Comparison of ENCODE assay signal across 11 cellular contexts in the genomic region with DNA sequence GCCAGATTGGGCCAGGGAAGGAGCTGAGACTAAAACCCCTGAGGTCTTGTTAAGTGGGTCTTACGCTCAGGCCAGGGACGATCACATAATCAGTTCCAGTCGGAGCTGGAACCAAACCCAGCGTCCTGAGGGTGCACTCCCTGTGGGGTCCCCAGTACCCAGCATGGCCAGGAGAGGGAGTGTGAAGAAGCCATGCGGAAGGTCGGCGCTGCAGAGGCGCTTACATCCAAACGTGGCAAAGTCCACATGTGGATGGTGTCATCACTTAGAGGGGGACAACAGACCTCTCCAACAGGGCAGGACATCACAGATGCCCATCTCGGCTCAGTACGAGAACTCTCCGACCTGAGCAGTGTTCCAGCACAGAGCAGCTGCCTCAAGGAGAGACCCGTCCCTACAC. TPM values are rescaled to one million over a fixed set of nuclear protein-coding genes. Genes with fewer than 3 reads are reported as not detected.
A peak's percentile ranks its signal among the peaks of the same experiment; 100 is the strongest.
DNase-seq lines count a peak whose midpoint lies in the region; ATAC-seq, FAIRE-seq and TF ChIP-seq lines count a peak whose summit lies in the region.
"Had no signal": no experiment of that assay in that cellular context is flagged by ENCODE, and none has a peak within 500 bp of the region (broad histone marks: within the 10 kb centered on the region; RNA-seq: fewer than 3 reads in every experiment).

No MANE protein-coding gene starts in this region.

- H3K4me3 ChIP-seq in AG04450 (ENCODE audit: low read depth, low read length), result no peak overlapping the region
- no peak overlapping the region for H3K4me3 ChIP-seq in astrocyte (ENCODE audit: insufficient read depth, low read depth, low read length)
- H3K4me3 ChIP-seq in HepG2 (replicated peaks in 1 of 3; ENCODE audit: insufficient read depth in 1 of 3, low read depth in 2 of 3, low read length in 3 of 3), result no peak overlapping the region
- no peak overlapping the region for H3K4me3 ChIP-seq in esophagus squamous epithelium

- POLR2A ChIA-PET in AG04450 (lab: Yijun Ruan, JAX) (no interaction called here), HepG2 (lab: Yijun Ruan, JAX) (interaction anchor here (2.0 to 2.5 kb wide), 3 partner anchors 11 to 17 kb away, joined by 5 to 14 read pairs (median 9); partner anchors contain the start of gene CYB5R3)

- no peak overlapping the region for H3K27ac ChIP-seq in AG04450 (ENCODE audit: low read depth, low read length)
- no peak overlapping the region for H3K27ac ChIP-seq in astrocyte (ENCODE audit: low read depth, low read length)
- peak overlapping the region; percentile 32 for H3K27ac ChIP-seq in HepG2 (ENCODE audit: extremely low read length, insufficient read depth, low read length)
- no peak overlapping the region for H3K27ac ChIP-seq in esophagus squamous epithelium

- peaks cover 12% of the 10 kb centered on the region for H3K4me1 Mint-ChIP-seq in astrocyte (ENCODE audit: low read depth, unreplicated experiment)

- H3K36me3 ChIP-seq in astrocyte (ENCODE audit: insufficient read depth, low read length) (peaks cover 17% of the 10 kb centered on the region), HepG2 (replicated peaks in 1 of 2; ENCODE audit: control insufficient read depth in 1 of 2, insufficient read depth in 2 of 2, low read length in 2 of 2) (peaks cover 52 to 87% of the 10 kb centered on the region in 2 experiments), esophagus squamous epithelium (peaks cover 38 to 99% (median 63%) of the 10 kb centered on the region in 3 donors)

- H2AFZ ChIP-seq in astrocyte (ENCODE audit: low read depth, low read length) (no peak overlapping the region), HepG2 (ENCODE audit: low read length) (no peak overlapping the region)

- DNase-seq in AG04450 (ENCODE audit: low read depth, low spot score) (no peak), GM13976 (ENCODE audit: low spot score) (peak; percentile 26), astrocyte (ENCODE audit: low read depth) (no peak), HepG2 (ENCODE audit: low spot score) (peak; percentile 47), NCI-H2107 (lab: John Stamatoyannopoulos, UW) (no peak), esophagus squamous epithelium (lab: John Stamatoyannopoulos, UW) (no peak), NCI-H1694 treated with DMSO at 0.1 percent for 48 hours (lab: John Stamatoyannopoulos, UW) (no peak)
- DNase-seq: activated CD8-positive, alpha-beta memory T cell treated with anti-CD3 and anti-CD28 coated beads, Interleukin-2, amount 50 U/mL, for 4 hours; CD8-positive, alpha-beta memory T cell; stimulated activated naive CD8-positive, alpha-beta T cell treated with anti-CD3 and anti-CD28 coated beads, Interleukin-15, amount 100 ng/mL, for 72 hours had no signal

- peaks cover 6% of the 10 kb centered on the region for H3K36me3 Mint-ChIP-seq in astrocyte (ENCODE audit: low read depth, unreplicated experiment)

- BruUV-seq in HepG2 (replicated peaks; lab: Mats Ljungman, UMichigan), result no TSS peak

- TF ChIP-seq POLR2A in HepG2 (IDR thresholded peaks at IDR 0.05; ENCODE audit: insufficient read depth in 1 of 2, low read depth in 2 of 2, low read length in 2 of 2), result no peak; a peak in 1 of 4 replicates
- TF ChIP-seq POLR2A in esophagus squamous epithelium (IDR thresholded peaks at IDR 0.05), result no peak

- H3K27me3 ChIP-seq in AG04450 (ENCODE audit: control insufficient read depth, insufficient read depth, low read length) (no peaks in the 10 kb centered on the region), astrocyte (ENCODE audit: insufficient read depth, low read length) (no peaks in the 10 kb centered on the region), HepG2 (ENCODE audit: control insufficient read depth in 1 of 2, insufficient read depth in 2 of 2, low read length in 2 of 2) (no peaks in the 10 kb centered on the region), esophagus squamous epithelium (no peaks in the 10 kb centered on the region)

- H3K9ac ChIP-seq in astrocyte (ENCODE audit: low read length), result no peak overlapping the region
- 0 out of 2 replicates have a peak overlapping the region, but pooled peaks have one; percentile 19 for H3K9ac ChIP-seq in HepG2 (ENCODE audit: insufficient read depth, low read depth, low read length)

- intact Hi-C loops in HepG2 (cut with micrococcal nuclease; ENCODE audit: unreplicated experiment) (no loop called here), esophagus squamous epithelium (cut with DNase I) (no loop called here)

- no peaks in the 10 kb centered on the region for H3K27me3 Mint-ChIP-seq in astrocyte (ENCODE audit: low read depth, unreplicated experiment)
- H3K27me3 Mint-ChIP-seq: CD8-positive, alpha-beta memory T cell; stimulated activated naive CD8-positive, alpha-beta T cell treated with anti-CD3 and anti-CD28 coated beads, Interleukin-15, amount 100 ng/mL, for 72 hours had no signal

- in situ Hi-C loops in GM13976 (cut with MboI; ENCODE audit: low sequenced_read_pairs, unreplicated experiment), result no loop called here
- in situ Hi-C loops in HepG2 (cut with HindIII; ENCODE audit: extremely low pct_ligation_motif_present, low pct_unique_long_range_greater_than_20kb), result no loop called here

- H4K20me1 ChIP-seq in astrocyte (ENCODE audit: insufficient read depth, low read length) (peaks cover 26% of the 10 kb centered on the region), HepG2 (ENCODE audit: insufficient read depth, low read length) (peaks cover 32% of the 10 kb centered on the region)

- no peaks in the 10 kb centered on the region; the same call in 1 of the 2 replicates for H3K9me3 ChIP-seq in AG04450 (ENCODE audit: control insufficient read depth, insufficient read depth, low read length)
- H3K9me3 ChIP-seq in astrocyte (ENCODE audit: insufficient read depth, low read depth, low read length), result no peaks in the 10 kb centered on the region
- H3K9me3 ChIP-seq in HepG2 (ENCODE audit: low read length), result no peaks in the 10 kb centered on the region
- no peaks in the 10 kb centered on the region for H3K9me3 ChIP-seq in esophagus squamous epithelium

- TF ChIP-seq EP300 in HepG2 (IDR thresholded peaks at IDR 0.05; ENCODE audit: low read depth in 2 of 2, low read length in 2 of 2), result no peak
- no peak for TF ChIP-seq EP300 in HepG2 (CRISPR knock-in tag; IDR thresholded peaks at IDR 0.05; ENCODE audit: borderline replicate concordance)

- H3K9me3 Mint-ChIP-seq in astrocyte (ENCODE audit: unreplicated experiment), result no peaks in the 10 kb centered on the region
- H3K9me3 Mint-ChIP-seq: CD8-positive, alpha-beta memory T cell; stimulated activated naive CD8-positive, alpha-beta T cell treated with anti-CD3 and anti-CD28 coated beads, Interleukin-15, amount 100 ng/mL, for 72 hours had no signal

- WGBS in HepG2 (ENCODE audit: low lambda C conversion rate), result 90% methylated on average over 8 of the region's 13 CpGs
- 86 to 100% methylated on average over 1 to 11 of the region's 13 CpGs for WGBS in esophagus squamous epithelium, 2 donors

- H3K79me2 ChIP-seq in astrocyte (ENCODE audit: insufficient read depth, low read length), result peaks cover 25% of the 10 kb centered on the region
- H3K79me2 ChIP-seq in HepG2 (ENCODE audit: insufficient read depth, low read length), result peaks cover 19% of the 10 kb centered on the region

- ATAC-seq in HepG2, result peak; percentile 62
- ATAC-seq in GM21423 (IDR thresholded peaks at IDR 0.05; ENCODE audit: unreplicated experiment), result no peak
- ATAC-seq: stimulated activated naive CD8-positive, alpha-beta T cell treated with anti-CD3 and anti-CD28 coated beads, Interleukin-15, amount 100 ng/mL, for 72 hours had no signal

- FAIRE-seq in astrocyte (lab: Jason Lieb, UNC) (no peak), HepG2 (lab: Jason Lieb, UNC) (no peak)

- no peak overlapping the region for H3K27ac Mint-ChIP-seq in astrocyte (ENCODE audit: unreplicated experiment)

- TF ChIP-seq CTCF in AG04450 (IDR thresholded peaks at IDR 0.05; ENCODE audit: low read depth, low read length) (peak; percentile 46), GM13976 (IDR thresholded peaks at IDR 0.05; ENCODE audit: borderline replicate concordance, control extremely low read depth, extremely low read depth, insufficient read depth, missing control alignments) (no peak), astrocyte (IDR thresholded peaks at IDR 0.05; ENCODE audit: insufficient read depth, low read depth, low read length) (peak; percentile 19), HepG2 (CRISPR knock-in tag; IDR thresholded peaks at IDR 0.05) (peak; percentile 49; the same call in 1 of the 2 replicates), esophagus squamous epithelium (IDR thresholded peaks at IDR 0.05) (peak in 2 of 6 experiments; percentile 14 to 33)

- H3K4me1 ChIP-seq in astrocyte (ENCODE audit: insufficient read depth, low read length) (peaks cover 21% of the 10 kb centered on the region), HepG2 (ENCODE audit: insufficient read depth, low read length) (peaks cover 24% of the 10 kb centered on the region), esophagus squamous epithelium (peaks cover 0 to 42% (median 19%) of the 10 kb centered on the region in 3 donors)

- TF ChIP-seq RAD21 in HepG2 (CRISPR knock-in tag; IDR thresholded peaks at IDR 0.05), result peak; percentile 60

- H3K4me2 ChIP-seq in astrocyte (ENCODE audit: low read length), result no peak overlapping the region
- no peak overlapping the region for H3K4me2 ChIP-seq in HepG2 (ENCODE audit: low read depth, low read length)

- CTCF ChIA-PET in AG04450 (lab: Charles Lee) (interaction anchor here (0.6 to 3.3 kb wide), 3 partner anchors 11 to 189 kb away, joined by 3 to 11 read pairs (median 4); no protein-coding TSS in a partner anchor), HepG2 (lab: Yijun Ruan, JAX; ENCODE audit: low intra/inter-chr PET ratio, low total read pairs) (interaction anchor here (1.2 kb wide), 1 partner anchor 29 kb away, joined by 4 read pairs; no protein-coding TSS in a partner anchor)

- H3K4me3 Mint-ChIP-seq in astrocyte (ENCODE audit: unreplicated experiment), result no peak overlapping the region
- H3K4me3 Mint-ChIP-seq: CD8-positive, alpha-beta memory T cell; stimulated activated naive CD8-positive, alpha-beta T cell treated with anti-CD3 and anti-CD28 coated beads, Interleukin-15, amount 100 ng/mL, for 72 hours had no signal

RNA-seq across cellular contexts. Expression of gene ATP5MGL, which starts 8.3 kb away (rescaled TPM):
- polyA plus RNA-seq in AG04450 (2011; rRNA removed) (0.15 TPM in 1 of 2 replicates, not detected in the other), HepG2 (2011; rRNA removed) (0.40 and 0.50 TPM in 2 replicates)
- 0.91 and 1.1 TPM in 2 replicates for polyA minus RNA-seq in AG04450 (2011; rRNA and poly(A)+ RNA removed)
- total RNA-seq in astrocyte (0.48 and 0.50 TPM in 2 replicates), HepG2 (2016; rRNA removed; fragmentation: Illumina TruSeq; extraction: Trizol) (0.97 TPM in 1 of 2 replicates, not detected in the other), esophagus squamous epithelium (under 1 TPM in 1 of 4 donors, not detected in 3; 0.76 TPM)
- 0.35 TPM in 1 of 2 replicates, not detected in the other for total RNA-seq in HepG2 (2016; cell fraction: cytosol; rRNA removed; fragmentation: Illumina TruSeq; extraction: Trizol; ENCODE audit: low read depth)
- total RNA-seq in HepG2 (2016; cell fraction: insoluble cytoplasmic fraction; rRNA removed; fragmentation: Illumina TruSeq; extraction: Trizol), result 0.58 TPM in 1 of 2 replicates, not detected in the other
- not detected in 2 replicates for total RNA-seq in HepG2 (2016; cell fraction: membrane; rRNA removed; fragmentation: Illumina TruSeq; extraction: Trizol)
- total RNA-seq in HepG2 (2016; cell fraction: nucleus; rRNA removed; fragmentation: Illumina TruSeq; extraction: Trizol), result 0.69 and 1.2 TPM in 2 replicates
- polyA plus RNA-seq in HepG2 (2011; cell fraction: cytosol; rRNA removed), result not detected in 2 replicates
- 0.40 and 1.1 TPM in 2 replicates for polyA plus RNA-seq in HepG2 (2011; cell fraction: nucleus; rRNA removed)
- 0.21 TPM in 1 of 2 replicates, not detected in the other for polyA plus RNA-seq in HepG2 (2012)
- polyA plus RNA-seq in HepG2 (2016; cell fraction: cytosol; fragmentation: Illumina TruSeq; extraction: Trizol; ENCODE audit: low read depth), result not detected in 2 replicates
- polyA plus RNA-seq in HepG2 (2016; cell fraction: insoluble cytoplasmic fraction; fragmentation: Illumina TruSeq; extraction: Trizol; ENCODE audit: low read depth), result not detected in 2 replicates
- not detected in 2 replicates for polyA plus RNA-seq in HepG2 (2016; cell fraction: membrane; fragmentation: Illumina TruSeq; extraction: Trizol; ENCODE audit: low read depth)
- not detected in 2 replicates for polyA plus RNA-seq in HepG2 (2016; cell fraction: nucleus; fragmentation: Illumina TruSeq; extraction: Trizol; ENCODE audit: insufficient read depth, low read depth)
- 2.1 and 4.3 TPM in 2 replicates for polyA minus RNA-seq in HepG2 (2011; rRNA and poly(A)+ RNA removed; ENCODE audit: low replicate concordance)
- not detected in 2 replicates for polyA minus RNA-seq in HepG2 (2011; cell fraction: cytosol; rRNA and poly(A)+ RNA removed)
- 3.9 and 6.5 TPM in 2 replicates for polyA minus RNA-seq in HepG2 (2011; cell fraction: nucleus; rRNA and poly(A)+ RNA removed)

RNA-seq across cellular contexts. Expression of gene CYB5R3, which starts 17.1 kb away (rescaled TPM):
- polyA plus RNA-seq in AG04450 (2011; rRNA removed) (110 and 151 TPM in 2 replicates), HepG2 (2011; rRNA removed) (305 and 347 TPM in 2 replicates)
- 86.5 and 114 TPM in 2 replicates for polyA minus RNA-seq in AG04450 (2011; rRNA and poly(A)+ RNA removed)
- total RNA-seq in astrocyte (181 and 198 TPM in 2 replicates), HepG2 (2016; rRNA removed; fragmentation: Illumina TruSeq; extraction: Trizol) (31.5 and 32.4 TPM in 2 replicates), esophagus squamous epithelium (10 to 100 TPM; 49.5 to 81.6 (median 71.7) TPM)
- total RNA-seq in HepG2 (2016; cell fraction: cytosol; rRNA removed; fragmentation: Illumina TruSeq; extraction: Trizol; ENCODE audit: low read depth), result 9.5 and 9.9 TPM in 2 replicates
- 27.7 and 33.5 TPM in 2 replicates for total RNA-seq in HepG2 (2016; cell fraction: insoluble cytoplasmic fraction; rRNA removed; fragmentation: Illumina TruSeq; extraction: Trizol)
- 19.2 and 24.7 TPM in 2 replicates for total RNA-seq in HepG2 (2016; cell fraction: membrane; rRNA removed; fragmentation: Illumina TruSeq; extraction: Trizol)
- 26.9 and 30.5 TPM in 2 replicates for total RNA-seq in HepG2 (2016; cell fraction: nucleus; rRNA removed; fragmentation: Illumina TruSeq; extraction: Trizol)
- polyA plus RNA-seq in HepG2 (2011; cell fraction: cytosol; rRNA removed), result 171 and 227 TPM in 2 replicates
- 180 and 209 TPM in 2 replicates for polyA plus RNA-seq in HepG2 (2011; cell fraction: nucleus; rRNA removed)
- 258 and 265 TPM in 2 replicates for polyA plus RNA-seq in HepG2 (2012)
- 41.8 and 43.2 TPM in 2 replicates for polyA plus RNA-seq in HepG2 (2016; cell fraction: cytosol; fragmentation: Illumina TruSeq; extraction: Trizol; ENCODE audit: low read depth)
- polyA plus RNA-seq in HepG2 (2016; cell fraction: insoluble cytoplasmic fraction; fragmentation: Illumina TruSeq; extraction: Trizol; ENCODE audit: low read depth), result 103 and 141 TPM in 2 replicates
- 69.2 and 69.5 TPM in 2 replicates for polyA plus RNA-seq in HepG2 (2016; cell fraction: membrane; fragmentation: Illumina TruSeq; extraction: Trizol; ENCODE audit: low read depth)
- 118 and 123 TPM in 2 replicates for polyA plus RNA-seq in HepG2 (2016; cell fraction: nucleus; fragmentation: Illumina TruSeq; extraction: Trizol; ENCODE audit: insufficient read depth, low read depth)
- polyA minus RNA-seq in HepG2 (2011; rRNA and poly(A)+ RNA removed; ENCODE audit: low replicate concordance), result 63.4 and 306 TPM in 2 replicates
- polyA minus RNA-seq in HepG2 (2011; cell fraction: cytosol; rRNA and poly(A)+ RNA removed), result 173 and 208 TPM in 2 replicates
- 50.5 and 63.4 TPM in 2 replicates for polyA minus RNA-seq in HepG2 (2011; cell fraction: nucleus; rRNA and poly(A)+ RNA removed)

RNA-seq across cellular contexts. Expression of gene POLDIP3, which starts 17.4 kb away (rescaled TPM):
- polyA plus RNA-seq in AG04450 (2011; rRNA removed), result 50.6 and 55.7 TPM in 2 replicates
- 40.2 and 47.8 TPM in 2 replicates for polyA minus RNA-seq in AG04450 (2011; rRNA and poly(A)+ RNA removed)
- total RNA-seq in astrocyte, result 57.1 and 60.3 TPM in 2 replicates
- total RNA-seq in HepG2 (2016; rRNA removed; fragmentation: Illumina TruSeq; extraction: Trizol), result 47.4 and 64.1 TPM in 2 replicates
- total RNA-seq in HepG2 (2016; cell fraction: cytosol; rRNA removed; fragmentation: Illumina TruSeq; extraction: Trizol; ENCODE audit: low read depth), result 6.4 and 8.7 TPM in 2 replicates
- total RNA-seq in HepG2 (2016; cell fraction: insoluble cytoplasmic fraction; rRNA removed; fragmentation: Illumina TruSeq; extraction: Trizol), result 45.0 and 57.8 TPM in 2 replicates
- total RNA-seq in HepG2 (2016; cell fraction: membrane; rRNA removed; fragmentation: Illumina TruSeq; extraction: Trizol), result 23.2 TPM in 2 replicates
- total RNA-seq in HepG2 (2016; cell fraction: nucleus; rRNA removed; fragmentation: Illumina TruSeq; extraction: Trizol), result 32.4 and 36.4 TPM in 2 replicates
- polyA plus RNA-seq in HepG2 (2011; rRNA removed), result 45.8 and 50.1 TPM in 2 replicates
- polyA plus RNA-seq in HepG2 (2011; cell fraction: cytosol; rRNA removed), result 28.7 TPM in 2 replicates
- 70.7 and 76.7 TPM in 2 replicates for polyA plus RNA-seq in HepG2 (2011; cell fraction: nucleus; rRNA removed)
- 62.0 and 63.4 TPM in 2 replicates for polyA plus RNA-seq in HepG2 (2012)
- 5.1 and 6.4 TPM in 2 replicates for polyA plus RNA-seq in HepG2 (2016; cell fraction: cytosol; fragmentation: Illumina TruSeq; extraction: Trizol; ENCODE audit: low read depth)
- polyA plus RNA-seq in HepG2 (2016; cell fraction: insoluble cytoplasmic fraction; fragmentation: Illumina TruSeq; extraction: Trizol; ENCODE audit: low read depth), result 59.1 and 66.7 TPM in 2 replicates
- polyA plus RNA-seq in HepG2 (2016; cell fraction: membrane; fragmentation: Illumina TruSeq; extraction: Trizol; ENCODE audit: low read depth), result 14.0 and 14.8 TPM in 2 replicates
- polyA plus RNA-seq in HepG2 (2016; cell fraction: nucleus; fragmentation: Illumina TruSeq; extraction: Trizol; ENCODE audit: insufficient read depth, low read depth), result 53.9 and 54.2 TPM in 2 replicates
- polyA minus RNA-seq in HepG2 (2011; rRNA and poly(A)+ RNA removed; ENCODE audit: low replicate concordance), result 46.1 and 58.4 TPM in 2 replicates
- polyA minus RNA-seq in HepG2 (2011; cell fraction: cytosol; rRNA and poly(A)+ RNA removed), result 29.3 and 32.2 TPM in 2 replicates
- polyA minus RNA-seq in HepG2 (2011; cell fraction: nucleus; rRNA and poly(A)+ RNA removed), result 33.0 and 36.7 TPM in 2 replicates
- 10 to 100 TPM; 23.3 to 33.0 (median 28.0) TPM for total RNA-seq in esophagus squamous epithelium

Comparison
In these comparisons a context has a peak if more than half of its experiments do, and no peak if none do; other contexts are left out.
1. DNase-seq: peak in GM13976 (single experiment) and HepG2 (single experiment); none in AG04450 (single experiment), astrocyte (single experiment), NCI-H2107 (single experiment), esophagus squamous epithelium (single experiment) and NCI-H1694 treated with DMSO at 0.1 percent for 48 hours (single experiment).